ENCODE assay signal across 8 cellular contexts in the genomic region with DNA sequence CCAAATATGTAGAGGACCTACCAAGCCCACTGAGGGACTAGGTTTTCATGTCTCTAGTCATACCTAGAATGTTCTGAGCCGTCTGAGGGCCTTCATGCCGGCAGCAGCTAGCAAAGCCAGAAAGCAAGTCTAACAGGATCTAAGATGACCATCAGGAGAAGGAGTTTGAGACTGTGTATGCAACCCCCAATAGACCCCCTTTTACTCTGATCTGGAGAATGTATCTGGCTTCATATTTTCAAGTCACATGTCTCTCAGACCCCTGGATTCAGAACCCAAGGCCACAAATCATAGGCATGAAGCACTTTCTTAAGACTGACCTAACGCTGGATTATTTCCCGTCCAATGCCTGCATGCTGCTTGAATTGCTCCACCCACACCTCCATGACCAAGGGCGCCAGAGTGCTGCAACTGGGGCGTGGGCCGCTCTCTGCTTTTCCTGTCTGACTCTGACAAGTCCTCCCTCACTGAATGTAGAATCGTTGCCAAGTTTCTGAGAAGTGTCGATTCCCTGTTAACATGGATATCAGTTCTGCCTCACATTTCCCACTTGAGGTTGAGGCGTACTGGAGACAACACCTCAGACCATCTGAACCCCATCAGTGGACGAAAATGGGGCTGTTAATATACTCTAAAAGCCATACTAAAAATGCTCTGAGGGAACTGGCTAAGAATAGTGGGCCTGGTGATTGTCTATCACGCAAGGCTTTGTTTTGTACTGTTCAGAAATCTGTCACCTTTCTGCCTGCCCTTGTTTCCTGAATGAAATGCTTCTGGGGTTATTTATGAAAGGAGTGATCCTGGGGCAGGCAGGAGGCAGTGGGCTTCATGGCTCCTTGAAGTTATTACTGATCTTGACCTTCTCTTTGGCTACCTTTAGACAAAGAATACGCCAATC. TPM values are rescaled to one million over a fixed set of nuclear protein-coding genes. Genes with fewer than 3 reads are reported as not detected.
DNase-seq lines count a peak whose midpoint lies in the region; ATAC-seq lines count a peak whose summit lies in the region.

No MANE protein-coding gene starts in this region.

- H3K4me3 ChIP-seq in BLaER1 (no peak overlapping the region), HAP-1 (no peak overlapping the region)

- H3K36me3 ChIP-seq in BLaER1 (peaks cover 26% of the 10 kb centered on the region; the same call in 1 of the 2 replicates), HAP-1 (replicated peaks) (peaks cover 17% of the 10 kb centered on the region; the same call in 1 of the 2 replicates)

- peak overlapping the region; percentile 7; the same call in 1 of the 2 replicates for H3K27ac ChIP-seq in BLaER1

- no peak overlapping the region for H3K9ac ChIP-seq in BLaER1

- H3K4me2 ChIP-seq in BLaER1, result peak overlapping the region; percentile 8; the same call in 1 of the 2 replicates

- peak; percentile 72 for DNase-seq in activated CD8-positive, alpha-beta memory T cell treated with anti-CD3 and anti-CD28 coated beads for 24 hours
- DNase-seq in Right ventricle myocardium inferior (ENCODE audit: missing footprints) (peak; percentile 85), HAP-1 (ENCODE audit: low spot score in 2 of 2) (no peak), NCI-H1436 treated with DMSO at 0.1 percent for 48 hours (lab: John Stamatoyannopoulos, UW) (no peak)
- peak; percentile 70 for DNase-seq in stimulated activated CD4-positive, alpha-beta T cell treated with anti-CD3 and anti-CD28 coated beads, Interleukin-4, amount 100 ng/mL, for 24 hours

- no peaks in the 10 kb centered on the region for H3K27me3 ChIP-seq in BLaER1
- no peaks in the 10 kb centered on the region for H3K27me3 ChIP-seq in HAP-1 (ENCODE audit: low read depth)

- ATAC-seq in HG02885 (IDR thresholded peaks at IDR 0.05; ENCODE audit: poor library complexity, unreplicated experiment) (peak; percentile 45), Right ventricle myocardium inferior (peak; percentile 66), GM21825 (IDR thresholded peaks at IDR 0.05; ENCODE audit: unreplicated experiment) (no peak)

- H3K4me1 ChIP-seq in BLaER1 (peaks cover 82% of the 10 kb centered on the region), HAP-1 (no peaks in the 10 kb centered on the region)

- H3K9me3 ChIP-seq in BLaER1, result no peaks in the 10 kb centered on the region
- no peaks in the 10 kb centered on the region for H3K9me3 ChIP-seq in HAP-1

- H4K20me1 ChIP-seq in BLaER1, result no peaks in the 10 kb centered on the region

- in situ Hi-C loops in HAP-1 (cut with MboI; ENCODE audit: low sequenced_read_pairs), result no loop called here

- intact Hi-C loops in Right ventricle myocardium inferior (cut with DNase I), result loop anchor here (2.0 to 5.0 kb wide), 3 partner anchors 23 to 127 kb away; a partner anchor contains a TSS

RNA-seq across cellular contexts. Expression of a gene that starts 23.9 kb away (rescaled TPM):
- total RNA-seq in Right ventricle myocardium inferior, result 23.1 TPM

RNA-seq across cellular contexts. Expression of a gene that starts 56.8 kb away (rescaled TPM):
- 9.6 TPM for total RNA-seq in Right ventricle myocardium inferior

Comparison
In these comparisons a context has a peak if more than half of its experiments do, and no peak if none do; other contexts are left out.
1. DNase-seq: peak in activated CD8-positive, alpha-beta memory T cell treated with anti-CD3 and anti-CD28 coated beads for 24 hours (single experiment), Right ventricle myocardium inferior (single experiment) and stimulated activated CD4-positive, alpha-beta T cell treated with anti-CD3 and anti-CD28 coated beads, Interleukin-4, amount 100 ng/mL, for 24 hours (single experiment); none in HAP-1 (0 of 2) and NCI-H1436 treated with DMSO at 0.1 percent for 48 hours (single experiment).